ENCODE assay signal across 18 cellular contexts in the genomic region with DNA sequence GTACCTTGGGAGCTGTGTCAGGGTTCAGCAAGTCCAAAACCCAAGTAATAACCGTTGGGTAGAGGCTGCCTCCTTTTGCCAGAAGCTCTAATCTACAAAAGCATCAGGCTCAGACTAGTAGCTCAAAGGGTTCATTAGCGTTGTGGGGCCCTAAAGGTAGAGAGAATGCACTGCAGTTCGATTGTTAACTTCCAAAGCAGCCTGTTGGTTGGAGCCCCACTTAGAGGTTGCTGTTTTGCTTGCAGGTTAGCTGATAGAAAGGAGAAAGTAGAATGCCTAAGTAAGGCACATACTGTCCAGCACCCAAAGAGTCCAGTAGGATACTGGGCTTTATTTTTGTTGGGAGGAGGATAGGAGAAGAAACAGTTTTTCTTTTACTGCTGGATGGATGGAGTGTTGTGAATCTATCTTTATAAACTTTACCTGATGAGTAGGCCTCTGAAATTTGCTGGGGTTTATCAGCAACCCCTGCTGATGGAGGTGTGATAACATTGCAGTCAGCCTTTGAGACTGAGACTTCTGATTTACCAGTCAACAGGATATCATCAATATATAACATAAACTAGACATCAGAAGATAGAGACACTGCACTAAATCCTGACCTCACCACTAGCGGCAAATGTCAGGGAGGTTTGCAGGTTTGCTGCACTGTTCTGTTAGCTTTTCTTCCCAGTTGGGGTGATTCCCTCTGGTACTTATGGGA. TPM values are rescaled to one million over a fixed set of nuclear protein-coding genes. Genes with fewer than 3 reads are reported as not detected.
DNase-seq lines count a peak whose midpoint lies in the region; ATAC-seq, FAIRE-seq and TF ChIP-seq lines count a peak whose summit lies in the region.
"Had no signal": no experiment of that assay in that cellular context is flagged by ENCODE, and none has a peak within 500 bp of the region (broad histone marks: within the 10 kb centered on the region; RNA-seq: fewer than 3 reads in every experiment).

No MANE protein-coding gene starts in this region.

- TF ChIP-seq RAD21 in GM12878 (IDR thresholded peaks at IDR 0.05; ENCODE audit: insufficient read depth, low read depth, low read length): no peak

- RAD21 ChIA-PET in GM12878 (lab: Charles Lee; ENCODE audit: unreplicated experiment): no interaction called here

- TF ChIP-seq CTCF in GM12878 (IDR thresholded peaks at IDR 0.05 in 2 of 3, conservative IDR thresholded peaks at IDR 0.05 in 1 of 3; ENCODE audit: control insufficient read depth in 2 of 3, extremely low read depth in 1 of 3, insufficient read depth in 1 of 3, low read depth in 3 of 3, low read length in 3 of 3): no peak
- TF ChIP-seq CTCF in neural crest cell (conservative IDR thresholded peaks at IDR 0.05): no peak
- no peak for TF ChIP-seq CTCF in PC-9 (conservative IDR thresholded peaks at IDR 0.05)

- TF ChIP-seq EP300 in GM12878 (IDR thresholded peaks at IDR 0.05; ENCODE audit: borderline replicate concordance in 1 of 2, control insufficient read depth in 1 of 2, low read depth in 2 of 2, low read length in 2 of 2): no peak

- no peak for FAIRE-seq in GM12878 (lab: Jason Lieb, UNC)
- FAIRE-seq: D721Med had no signal

- WGBS in GM12878 (ENCODE audit: insufficient coverage, insufficient replicate concordance, low lambda C conversion rate, missing lambda C conversion rate): 86% methylated on average over 4 of the region's 4 CpGs

- intact Hi-C loops in GM12878 (cut with micrococcal nuclease; ENCODE audit: unreplicated experiment): no loop called here
- intact Hi-C loops in PC-9 (cut with micrococcal nuclease; ENCODE audit: unreplicated experiment): no loop called here

- ATAC-seq in GM12878: peak; percentile 41

- H4K20me1 ChIP-seq in GM12878 (ENCODE audit: control insufficient read depth, insufficient read depth): no peaks in the 10 kb centered on the region
- peaks cover 12% of the 10 kb centered on the region; the same call in 1 of the 2 replicates for H4K20me1 ChIP-seq in PC-9 (ENCODE audit: insufficient read depth)

- H3F3A ChIP-seq in PC-9 (ENCODE audit: insufficient read depth, low read depth): no peaks in the 10 kb centered on the region

- SMC1A ChIA-PET in GM12878 (lab: Charles Lee; ENCODE audit: uncharacterized antibody, unreplicated experiment): interaction anchor here (1.0 to 1.6 kb wide), 2 partner anchors 12 to 13 kb away, joined by 3 read pairs; no protein-coding TSS in a partner anchor

- H3K36me3 ChIP-seq in GM12878 (ENCODE audit: control insufficient read depth in 2 of 2, insufficient read depth in 2 of 2, low read length in 1 of 2) (peaks cover 2 to 9% of the 10 kb centered on the region in 2 experiments), PC-9 (ENCODE audit: low read depth) (peaks cover 8% of the 10 kb centered on the region; the same call in 1 of the 2 replicates)

- H3K4me3 Mint-ChIP-seq in activated T-cell treated with anti-CD3 and anti-CD28 coated beads, Interleukin-2, amount 50 U/mL, for 24 hours: no peak overlapping the region
- no peak overlapping the region for H3K4me3 Mint-ChIP-seq in neural crest cell

- CTCF ChIA-PET in GM12878 (lab: Yijun Ruan, JAX) (interaction anchor here (1.5 kb wide), 1 partner anchor 23 kb away, joined by 4 read pairs; no protein-coding TSS in a partner anchor), PC-9 (lab: Charles Lee) (no interaction called here)

- no peak for DNase-seq in activated T-cell treated with anti-CD3 and anti-CD28 coated beads, Interleukin-2, amount 50 U/mL, for 24 hours
- DNase-seq in activated T-cell treated with anti-CD3 and anti-CD28 coated beads for 4 hours: no peak
- peak; percentile 9 for DNase-seq in ELF-1 (ENCODE audit: low read depth, low spot score)
- DNase-seq in GM12878 (ENCODE audit: low read depth, low spot score): no peak
- DNase-seq in neural crest cell (ENCODE audit: low read depth, low spot score): no peak
- DNase-seq in PC-9: no peak
- DNase-seq in SIG-M5 treated with dmso at 0.1 percent for 504 hours (lab: John Stamatoyannopoulos, UW; ENCODE audit: unreplicated experiment): no peak
- no peak for DNase-seq in DMS53 (lab: John Stamatoyannopoulos, UW)
- DNase-seq: DND-41; GF-D8; MG63; NCI-H1105; NCI-H1694 treated with DMSO at 0.1 percent for 48 hours; NCI-H345; NCI-H526 treated with DMSO at 0.1 percent for 48 hours; NK-92 treated with Interleukin-12 subunit alpha and Interleukin-12 subunit beta, amount 100 ng/mL, for 24 hours had no signal

- H3K9me3 ChIP-seq in GM12878 (replicated peaks; ENCODE audit: control insufficient read depth, insufficient read depth, low read length) (no peaks in the 10 kb centered on the region), PC-9 (ENCODE audit: insufficient read depth, low read depth) (no peaks in the 10 kb centered on the region)
- H3K9me3 ChIP-seq: MG63 had no signal

- H3K9me3 Mint-ChIP-seq in activated T-cell treated with anti-CD3 and anti-CD28 coated beads, Interleukin-2, amount 50 U/mL, for 24 hours: no peaks in the 10 kb centered on the region
- no peaks in the 10 kb centered on the region for H3K9me3 Mint-ChIP-seq in neural crest cell

- H3K9ac ChIP-seq in GM12878 (ENCODE audit: control insufficient read depth, insufficient read depth, low read length): no peak overlapping the region
- H3K9ac ChIP-seq: KMS-11 had no signal

- H3K27ac Mint-ChIP-seq in activated T-cell treated with anti-CD3 and anti-CD28 coated beads, Interleukin-2, amount 50 U/mL, for 24 hours: peak overlapping the region; percentile 57
- H3K27ac Mint-ChIP-seq in neural crest cell (ENCODE audit: unreplicated experiment): peak overlapping the region; percentile 5

- no peaks in the 10 kb centered on the region for H3K27me3 ChIP-seq in GM12878 (replicated peaks in 1 of 2; ENCODE audit: control insufficient read depth in 2 of 2, insufficient read depth in 2 of 2, low read length in 1 of 2)
- H3K27me3 ChIP-seq in PC-9 (ENCODE audit: insufficient read depth, low read depth): no peaks in the 10 kb centered on the region
- H3K27me3 ChIP-seq: MG63 had no signal

- BruUV-seq in GM12878 (replicated peaks; lab: Mats Ljungman, UMichigan) (no TSS peak), PC-9 (replicated peaks; lab: Mats Ljungman, UMichigan) (no TSS peak)

- H3K4me3 ChIP-seq in GM12878 (no peak overlapping the region), PC-9 (no peak overlapping the region)
- H3K4me3 ChIP-seq: MG63 had no signal

- POLR2A ChIA-PET in GM12878 (lab: Charles Lee): interaction anchor here (0.6 kb wide), 1 partner anchor 34 kb away, joined by 3 read pairs; a partner anchor contains a TSS
- POLR2A ChIA-PET in PC-9 (lab: Charles Lee; ENCODE audit: unreplicated experiment): interaction anchor here (0.6 kb wide), 2 partner anchors 13 to 1127 kb away, joined by 4 to 7 read pairs; no protein-coding TSS in a partner anchor

- H3K4me1 ChIP-seq in GM12878 (ENCODE audit: control insufficient read depth, insufficient read depth, low read length): no peaks in the 10 kb centered on the region
- H3K4me1 ChIP-seq in PC-9 (replicated peaks; ENCODE audit: insufficient read depth): no peaks in the 10 kb centered on the region

- in situ Hi-C loops in GM12878 (cut with MboI): no loop called here

- H3K4me1 Mint-ChIP-seq in activated T-cell treated with anti-CD3 and anti-CD28 coated beads, Interleukin-2, amount 50 U/mL, for 24 hours (ENCODE audit: low read depth): peaks cover 50% of the 10 kb centered on the region
- no peaks in the 10 kb centered on the region for H3K4me1 Mint-ChIP-seq in neural crest cell

- no peak overlapping the region for H3K27ac ChIP-seq in GM12878 (ENCODE audit: control insufficient read depth, insufficient read depth)
- no peak overlapping the region for H3K27ac ChIP-seq in PC-9
- H3K27ac ChIP-seq: KMS-11 had no signal

- H3K4me2 ChIP-seq in GM12878 (ENCODE audit: control insufficient read depth, insufficient read depth): no peak overlapping the region
- H3K4me2 ChIP-seq in PC-9: no peak overlapping the region
- H3K4me2 ChIP-seq: KMS-11 had no signal

- H3K9me2 ChIP-seq in PC-9 (ENCODE audit: insufficient read depth): no peaks in the 10 kb centered on the region

- peaks cover 81% of the 10 kb centered on the region for H3K36me3 Mint-ChIP-seq in activated T-cell treated with anti-CD3 and anti-CD28 coated beads, Interleukin-2, amount 50 U/mL, for 24 hours (ENCODE audit: low read depth)
- H3K36me3 Mint-ChIP-seq in neural crest cell (ENCODE audit: low read depth): peaks cover 9% of the 10 kb centered on the region

- no peak for TF ChIP-seq POLR2A in GM12878 (IDR thresholded peaks at IDR 0.05; ENCODE audit: low read depth, low read length)

- H3K79me2 ChIP-seq in GM12878 (ENCODE audit: control insufficient read depth, insufficient read depth, low read length) (peaks cover 2% of the 10 kb centered on the region; the same call in 1 of the 2 replicates), PC-9 (ENCODE audit: low read depth) (peaks cover 6% of the 10 kb centered on the region; the same call in 1 of the 2 replicates)

- H3K27me3 Mint-ChIP-seq in activated T-cell treated with anti-CD3 and anti-CD28 coated beads, Interleukin-2, amount 50 U/mL, for 24 hours: no peaks in the 10 kb centered on the region
- no peaks in the 10 kb centered on the region for H3K27me3 Mint-ChIP-seq in neural crest cell (ENCODE audit: low read depth)

- H2AFZ ChIP-seq in GM12878 (ENCODE audit: control insufficient read depth, low read depth, low read length) (no peak overlapping the region), PC-9 (no peak overlapping the region)

RNA-seq across cellular contexts. Expression of a gene that starts 34.8 kb away (rescaled TPM):
- total RNA-seq in GM12878 (2013; cell fraction: nucleolus; rRNA removed): 107 and 112 TPM in 2 replicates
- total RNA-seq in GM12878 (2014; rRNA removed): 28.0 and 32.5 TPM in 2 replicates
- 52.6 and 53.0 TPM in 2 replicates for total RNA-seq in GM12878 (2014; rRNA removed; fragmentation: Illumina TruSeq; extraction: Trizol)
- total RNA-seq in GM12878 (2021): 28.5 and 31.6 TPM in 2 replicates
- 13.9 TPM for polyA plus RNA-seq in GM12878 (2011; ENCODE audit: low read depth)
- 47.9 and 67.2 TPM in 2 replicates for polyA plus RNA-seq in GM12878 (2011; rRNA removed)
- polyA plus RNA-seq in GM12878 (2011; cell fraction: cytosol; rRNA removed): 20.0 and 21.2 TPM in 2 replicates
- 36.3 and 39.3 TPM in 2 replicates for polyA plus RNA-seq in GM12878 (2011; cell fraction: nucleus; rRNA removed)
- 17.6 and 20.0 TPM in 2 replicates for polyA plus RNA-seq in GM12878 (2012)
- polyA plus RNA-seq in GM12878 (2014; fragmentation: Illumina TruSeq; extraction: Trizol): 49.1 and 76.0 TPM in 2 replicates
- polyA plus RNA-seq in GM12878 (2014; fragmentation: Nextera tagmentation; extraction: Ambion mirVana): 10 to 100 TPM; 16.4 to 23.3 TPM
- 23.2 and 27.9 TPM in 2 replicates for polyA plus RNA-seq in GM12878 (2014; rRNA removed)
- 10 to 100 TPM; 24.9 to 28.5 TPM for polyA plus RNA-seq in GM12878 (2016; fragmentation: Nextera tagmentation; extraction: Ambion mirVana)
- 35.7 and 57.9 TPM in 2 replicates for polyA minus RNA-seq in GM12878 (2011; rRNA and poly(A)+ RNA removed)
- 17.0 and 20.3 TPM in 2 replicates for polyA minus RNA-seq in GM12878 (2011; cell fraction: cytosol; rRNA and poly(A)+ RNA removed)
- 29.6 and 53.0 TPM in 2 replicates for polyA minus RNA-seq in GM12878 (2011; cell fraction: nucleus; rRNA and poly(A)+ RNA removed)
- 52.9 and 53.3 TPM in 2 replicates for total RNA-seq in neural crest cell
- 79.5 and 82.4 TPM in 2 replicates for total RNA-seq in PC-9 (2021)

RNA-seq across cellular contexts. Expression of a gene that starts 36.5 kb away (rescaled TPM):
- 1.1 and 1.4 TPM in 2 replicates for total RNA-seq in GM12878 (2013; cell fraction: nucleolus; rRNA removed)
- total RNA-seq in GM12878 (2014; rRNA removed) (0.96 and 1.3 TPM in 2 replicates), GM12878 (2014; rRNA removed; fragmentation: Illumina TruSeq; extraction: Trizol) (0.63 and 0.69 TPM in 2 replicates), GM12878 (2021) (0.69 and 1.0 TPM in 2 replicates), neural crest cell (0.23 and 0.30 TPM in 2 replicates), PC-9 (2021) (0.26 and 0.45 TPM in 2 replicates)
- 0.50 TPM for polyA plus RNA-seq in GM12878 (2011; ENCODE audit: low read depth)
- polyA plus RNA-seq in GM12878 (2011; rRNA removed) (1.3 and 1.6 TPM in 2 replicates), GM12878 (2014; fragmentation: Illumina TruSeq; extraction: Trizol) (0.47 and 0.74 TPM in 2 replicates), GM12878 (2014; fragmentation: Nextera tagmentation; extraction: Ambion mirVana) (under 1 TPM; 0.27 to 0.35 TPM), GM12878 (2014; rRNA removed) (0.37 and 0.84 TPM in 2 replicates), GM12878 (2016; fragmentation: Nextera tagmentation; extraction: Ambion mirVana) (1 to 10 TPM in 1 of 2 experiments, under 1 TPM in 1; 0.96 to 1.7 TPM)
- 1.5 and 1.7 TPM in 2 replicates for polyA plus RNA-seq in GM12878 (2011; cell fraction: cytosol; rRNA removed)
- polyA plus RNA-seq in GM12878 (2011; cell fraction: nucleus; rRNA removed): 0.99 and 1.3 TPM in 2 replicates
- polyA plus RNA-seq in GM12878 (2012): 0.76 and 1.0 TPM in 2 replicates
- 1.5 and 1.9 TPM in 2 replicates for polyA minus RNA-seq in GM12878 (2011; rRNA and poly(A)+ RNA removed)
- 1.2 and 1.6 TPM in 2 replicates for polyA minus RNA-seq in GM12878 (2011; cell fraction: cytosol; rRNA and poly(A)+ RNA removed)
- polyA minus RNA-seq in GM12878 (2011; cell fraction: nucleus; rRNA and poly(A)+ RNA removed): 1.6 and 2.1 TPM in 2 replicates
